ENCODE assay signal across 18 cellular contexts in genomic region chr7:155581107-155581830, GRCh38. TPM values are rescaled to one million over a fixed set of nuclear protein-coding genes. Genes with fewer than 3 reads are reported as not detected.
"Had no signal": no experiment of that assay in that cellular context is flagged by ENCODE, and none has a peak within 500 bp of the region (broad histone marks: within the 10 kb centered on the region; RNA-seq: fewer than 3 reads in every experiment).

No MANE protein-coding gene starts in this region.

- H3K27me3 ChIP-seq: adrenal gland, colonic mucosa, ovary, uterus had no signal

- H3K36me3 ChIP-seq: adrenal gland, cardiac muscle cell, colonic mucosa, left ventricle myocardium inferior, ovary, uterus had no signal

- H3K9me3 ChIP-seq: adrenal gland, colonic mucosa, left ventricle myocardium inferior, ovary, uterus had no signal

- H3K4me3 Mint-ChIP-seq: activated naive CD4-positive, alpha-beta T cell treated with anti-CD3 and anti-CD28 coated beads, Interleukin-2, amount 50 U/mL, for 24 hours; activated T-helper 17 cell treated with anti-CD3 and anti-CD28 coated beads, Interleukin-2, amount 50 U/mL, for 72 hours; mesothelial cell of epicardium; stimulated activated effector memory CD8-positive, alpha-beta T cell treated with anti-CD3 and anti-CD28 coated beads, Interleukin-12 subunit alpha, Interleukin-12 subunit beta, amount 100 ng/mL, for 72 hours had no signal

- H3K27ac ChIP-seq: adrenal gland, cardiac muscle cell, colonic mucosa, left ventricle myocardium inferior, ovary, uterus had no signal

- DNase-seq: activated CD4-positive, alpha-beta T cell treated with anti-CD3 and anti-CD28 coated beads for 1 hour; adrenal gland; colonic mucosa; hypothalamus; left ventricle myocardium inferior; stimulated activated CD4-positive, alpha-beta T cell treated with anti-CD3 and anti-CD28 coated beads, Interleukin-12 subunit alpha, Interleukin-12 subunit beta, amount 100 ng/mL, for 4 hours; T-helper 1 cell; T1000; uterus had no signal

- H3K4me1 ChIP-seq: colonic mucosa, left ventricle myocardium inferior, uterus had no signal

- H3K9me3 Mint-ChIP-seq: activated naive CD4-positive, alpha-beta T cell treated with anti-CD3 and anti-CD28 coated beads, Interleukin-2, amount 50 U/mL, for 24 hours; activated T-helper 17 cell treated with anti-CD3 and anti-CD28 coated beads, Interleukin-2, amount 50 U/mL, for 72 hours; mesothelial cell of epicardium; stimulated activated effector memory CD8-positive, alpha-beta T cell treated with anti-CD3 and anti-CD28 coated beads, Interleukin-12 subunit alpha, Interleukin-12 subunit beta, amount 100 ng/mL, for 72 hours had no signal

- ATAC-seq: esophagus mucosa had no signal

- H3K4me3 ChIP-seq: adrenal gland, cardiac muscle cell, colonic mucosa, left ventricle myocardium inferior, ovary, uterus had no signal

- H3K4me1 Mint-ChIP-seq: activated naive CD4-positive, alpha-beta T cell treated with anti-CD3 and anti-CD28 coated beads, Interleukin-2, amount 50 U/mL, for 24 hours; stimulated activated effector memory CD8-positive, alpha-beta T cell treated with anti-CD3 and anti-CD28 coated beads, Interleukin-12 subunit alpha, Interleukin-12 subunit beta, amount 100 ng/mL, for 72 hours had no signal

- H3K27ac Mint-ChIP-seq: activated naive CD4-positive, alpha-beta T cell treated with anti-CD3 and anti-CD28 coated beads, Interleukin-2, amount 50 U/mL, for 24 hours; mesothelial cell of epicardium; stimulated activated effector memory CD8-positive, alpha-beta T cell treated with anti-CD3 and anti-CD28 coated beads, Interleukin-12 subunit alpha, Interleukin-12 subunit beta, amount 100 ng/mL, for 72 hours had no signal

- H3K36me3 Mint-ChIP-seq: activated naive CD4-positive, alpha-beta T cell treated with anti-CD3 and anti-CD28 coated beads, Interleukin-2, amount 50 U/mL, for 24 hours; mesothelial cell of epicardium; stimulated activated effector memory CD8-positive, alpha-beta T cell treated with anti-CD3 and anti-CD28 coated beads, Interleukin-12 subunit alpha, Interleukin-12 subunit beta, amount 100 ng/mL, for 72 hours had no signal

RNA-seq across cellular contexts. Expression of gene CNPY1, which starts 34.9 kb away (rescaled TPM):
- total RNA-seq: activated T-helper 17 cell treated with anti-CD3 and anti-CD28 coated beads, Interleukin-2, amount 50 U/mL, for 72 hours; adrenal gland; colonic mucosa; esophagus mucosa; glomerular endothelial cell; kidney; left ventricle myocardium inferior; mesothelial cell of epicardium; ovary; uterus had no signal
- polyA plus RNA-seq: adrenal gland, cardiac muscle cell had no signal
